ENCODE assay signal across 26 cellular contexts in the genomic region with DNA sequence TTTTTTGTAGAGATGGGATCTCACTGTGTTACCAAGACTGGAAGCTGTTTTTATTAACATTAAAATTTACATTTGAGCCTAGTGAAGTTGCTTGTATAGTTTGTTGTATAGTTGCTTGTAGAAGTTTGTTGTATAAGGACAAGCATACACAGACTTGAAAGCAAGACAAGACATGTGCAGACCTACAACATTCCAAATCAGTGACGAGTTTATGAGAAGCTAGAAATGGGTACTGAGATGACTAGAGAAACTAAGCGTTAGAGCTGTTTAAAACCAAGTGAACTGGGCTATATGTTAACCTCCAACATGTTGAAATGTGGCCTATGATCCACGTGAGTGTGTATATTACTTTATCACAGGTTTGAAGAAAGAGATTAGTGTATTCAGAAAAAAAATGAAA. TPM values are rescaled to one million over a fixed set of nuclear protein-coding genes. Genes with fewer than 3 reads are reported as not detected.
DNase-seq lines count a peak whose midpoint lies in the region; ATAC-seq and TF ChIP-seq lines count a peak whose summit lies in the region.
"Had no signal": no experiment of that assay in that cellular context is flagged by ENCODE, and none has a peak within 500 bp of the region (broad histone marks: within the 10 kb centered on the region; RNA-seq: fewer than 3 reads in every experiment).

No MANE protein-coding gene starts in this region.

- no peaks in the 10 kb centered on the region for H3K36me3 Mint-ChIP-seq in activated CD4-positive, alpha-beta memory T cell treated with anti-CD3 and anti-CD28 coated beads, Interleukin-2, amount 10 ng/mL, durations not matched to agents 7 days and 5 days (ENCODE audit: low read depth)
- H3K36me3 Mint-ChIP-seq: naive thymus-derived CD8-positive, alpha-beta T cell had no signal

- ATAC-seq in HG02759 (IDR thresholded peaks at IDR 0.05; ENCODE audit: unreplicated experiment), result no peak
- no peak for ATAC-seq in HG02798 (IDR thresholded peaks at IDR 0.05; ENCODE audit: poor library complexity, unreplicated experiment)
- ATAC-seq: gastrocnemius medialis; naive thymus-derived CD8-positive, alpha-beta T cell had no signal

- H3K4me3 ChIP-seq in AG10803 (ENCODE audit: low read length) (no peak overlapping the region), cardiac fibroblast (replicated peaks in 1 of 2; ENCODE audit: low read depth in 2 of 2, low read length in 2 of 2) (no peak overlapping the region)
- H3K4me3 ChIP-seq: BLaER1 treated with 17β-estradiol and CSF1 and Interleukin-3, amounts not matched to agents 10 nM and 100 nM; dorsolateral prefrontal cortex; gastrocnemius medialis; upper lobe of right lung had no signal

- H3K27ac Mint-ChIP-seq in activated CD4-positive, alpha-beta memory T cell treated with anti-CD3 and anti-CD28 coated beads, Interleukin-2, amount 10 ng/mL, durations not matched to agents 7 days and 5 days, result no peak overlapping the region
- H3K27ac Mint-ChIP-seq: activated naive CD4-positive, alpha-beta T cell treated with anti-CD3 and anti-CD28 coated beads for 36 hours; naive thymus-derived CD8-positive, alpha-beta T cell had no signal

- peaks cover 3% of the 10 kb centered on the region for H3K27me3 Mint-ChIP-seq in activated CD4-positive, alpha-beta memory T cell treated with anti-CD3 and anti-CD28 coated beads, Interleukin-2, amount 10 ng/mL, durations not matched to agents 7 days and 5 days
- H3K27me3 Mint-ChIP-seq: naive thymus-derived CD8-positive, alpha-beta T cell had no signal

- CTCF ChIA-PET in activated CD4-positive, alpha-beta memory T cell treated with anti-CD3 and anti-CD28 coated beads, Interleukin-2, amount 10 ng/mL, durations not matched to agents 7 days and 5 days (lab: Charles Lee), result no interaction called here

- no peaks in the 10 kb centered on the region for H3K9me3 Mint-ChIP-seq in activated CD4-positive, alpha-beta memory T cell treated with anti-CD3 and anti-CD28 coated beads, Interleukin-2, amount 10 ng/mL, durations not matched to agents 7 days and 5 days
- H3K9me3 Mint-ChIP-seq: activated naive CD4-positive, alpha-beta T cell treated with anti-CD3 and anti-CD28 coated beads for 36 hours; naive thymus-derived CD8-positive, alpha-beta T cell had no signal

- POLR2A ChIA-PET in activated CD4-positive, alpha-beta memory T cell treated with anti-CD3 and anti-CD28 coated beads, Interleukin-2, amount 10 ng/mL, durations not matched to agents 7 days and 5 days (lab: Charles Lee), result no interaction called here

- no peaks in the 10 kb centered on the region for H3K4me1 Mint-ChIP-seq in activated CD4-positive, alpha-beta memory T cell treated with anti-CD3 and anti-CD28 coated beads, Interleukin-2, amount 10 ng/mL, durations not matched to agents 7 days and 5 days

- H3K4me3 Mint-ChIP-seq in activated CD4-positive, alpha-beta memory T cell treated with anti-CD3 and anti-CD28 coated beads, Interleukin-2, amount 10 ng/mL, durations not matched to agents 7 days and 5 days, result no peak overlapping the region
- H3K4me3 Mint-ChIP-seq: activated naive CD4-positive, alpha-beta T cell treated with anti-CD3 and anti-CD28 coated beads for 36 hours; naive thymus-derived CD8-positive, alpha-beta T cell had no signal

- DNase-seq in AG10803 (ENCODE audit: low read depth), result peak; percentile 4
- peak; percentile 68 for DNase-seq in HPDE6-E6E7 (ENCODE audit: extremely low spot score)
- peak; percentile 34 to 81 for DNase-seq in cardiac fibroblast (ENCODE audit: low read depth in 2 of 2)
- peak; percentile 4 to 24 for DNase-seq in lung microvascular endothelial cell (ENCODE audit: low read depth in 2 of 2)
- DNase-seq in NCI-H1417 (lab: John Stamatoyannopoulos, UW), result no peak
- no peak for DNase-seq in activated CD4-positive, alpha-beta memory T cell treated with anti-CD3 and anti-CD28 coated beads, Interleukin-2, amount 10 ng/mL, durations not matched to agents 7 days and 5 days
- DNase-seq: activated CD4-positive, CD25-positive, alpha-beta regulatory T cell treated with anti-CD3 and anti-CD28 coated beads, Interleukin-2, amount 50 U/mL, for 72 hours; activated naive CD4-positive, alpha-beta T cell treated with anti-CD3 and anti-CD28 coated beads for 36 hours; activated T-cell treated with anti-CD3 and anti-CD28 coated beads, Interleukin-2, amount 50 U/mL, for 48 hours; amygdala; central memory CD4-positive, alpha-beta T cell; dorsolateral prefrontal cortex; gastrocnemius medialis; H7; KG1; naive thymus-derived CD8-positive, alpha-beta T cell; NCI-H1694; NCI-H2227 treated with DMSO at 0.1 percent for 48 hours; NCI-H748 treated with DMSO at 0.1 percent for 48 hours; Right ventricle myocardium superior; upper lobe of right lung had no signal

- TF ChIP-seq CTCF in AG10803 (conservative IDR thresholded peaks at IDR 0.05; ENCODE audit: low read length) (no peak), cardiac fibroblast (IDR thresholded peaks at IDR 0.05; ENCODE audit: low read depth, low read length) (no peak)

RNA-seq across cellular contexts. Expression of gene ABCB11, which starts 39.1 kb away (rescaled TPM):
- under 0.01 TPM in 1 of 2 replicates, not detected in the other for total RNA-seq in lung microvascular endothelial cell
- not detected for total RNA-seq in activated CD4-positive, alpha-beta memory T cell treated with anti-CD3 and anti-CD28 coated beads, Interleukin-2, amount 10 ng/mL, durations not matched to agents 7 days and 5 days
- total RNA-seq: A673; activated naive CD4-positive, alpha-beta T cell treated with anti-CD3 and anti-CD28 coated beads for 36 hours; kidney epithelial cell had no signal

Comparison
In these comparisons a context has a peak if more than half of its experiments do, and no peak if none do; other contexts are left out.
1. DNase-seq: peak in AG10803 (single experiment), HPDE6-E6E7 (single experiment), cardiac fibroblast (2 of 2) and lung microvascular endothelial cell (2 of 2); none in NCI-H1417 (0 of 3) and activated CD4-positive, alpha-beta memory T cell treated with anti-CD3 and anti-CD28 coated beads, Interleukin-2, amount 10 ng/mL, durations not matched to agents 7 days and 5 days (single experiment).